Comparison of ENCODE assay signal across 1 cellular context in the genomic region with DNA sequence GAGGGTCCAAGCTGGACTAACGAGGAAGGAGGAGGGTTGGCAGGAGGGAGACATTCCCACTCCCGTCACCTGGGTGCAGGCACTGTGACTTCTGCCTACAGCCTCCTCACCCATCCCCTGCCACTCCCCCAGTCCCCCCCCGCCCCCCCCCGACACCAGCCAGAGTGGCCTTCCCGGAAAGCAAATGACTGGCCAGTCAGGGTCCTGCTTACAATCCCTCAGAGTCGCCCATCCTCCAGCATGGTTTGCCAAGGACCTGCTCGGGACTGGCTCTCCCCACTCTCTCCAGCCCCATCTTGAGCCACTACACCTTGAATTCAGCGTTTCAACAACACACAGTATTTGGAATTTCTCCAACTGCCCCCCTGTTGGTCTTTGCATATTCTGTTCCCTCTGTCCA.
TF ChIP-seq lines count a peak whose summit lies in the region.

No MANE protein-coding gene starts in this region.

TF ChIP-seq in WTC11, 78 proteins besides CTCF, POLR2A, EP300 and RAD21:
- TF ChIP-seq, protein P1, sequence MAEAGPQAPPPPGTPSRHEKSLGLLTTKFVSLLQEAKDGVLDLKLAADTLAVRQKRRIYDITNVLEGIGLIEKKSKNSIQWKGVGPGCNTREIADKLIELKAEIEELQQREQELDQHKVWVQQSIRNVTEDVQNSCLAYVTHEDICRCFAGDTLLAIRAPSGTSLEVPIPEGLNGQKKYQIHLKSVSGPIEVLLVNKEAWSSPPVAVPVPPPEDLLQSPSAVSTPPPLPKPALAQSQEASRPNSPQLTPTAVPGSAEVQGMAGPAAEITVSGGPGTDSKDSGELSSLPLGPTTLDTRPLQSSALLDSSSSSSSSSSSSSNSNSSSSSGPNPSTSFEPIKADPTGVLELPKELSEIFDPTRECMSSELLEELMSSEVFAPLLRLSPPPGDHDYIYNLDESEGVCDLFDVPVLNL (CRISPR knock-in tag; IDR thresholded peaks at IDR 0.05; ENCODE audit: borderline replicate concordance, low read depth) = no peak
- TF ChIP-seq, protein P2, sequence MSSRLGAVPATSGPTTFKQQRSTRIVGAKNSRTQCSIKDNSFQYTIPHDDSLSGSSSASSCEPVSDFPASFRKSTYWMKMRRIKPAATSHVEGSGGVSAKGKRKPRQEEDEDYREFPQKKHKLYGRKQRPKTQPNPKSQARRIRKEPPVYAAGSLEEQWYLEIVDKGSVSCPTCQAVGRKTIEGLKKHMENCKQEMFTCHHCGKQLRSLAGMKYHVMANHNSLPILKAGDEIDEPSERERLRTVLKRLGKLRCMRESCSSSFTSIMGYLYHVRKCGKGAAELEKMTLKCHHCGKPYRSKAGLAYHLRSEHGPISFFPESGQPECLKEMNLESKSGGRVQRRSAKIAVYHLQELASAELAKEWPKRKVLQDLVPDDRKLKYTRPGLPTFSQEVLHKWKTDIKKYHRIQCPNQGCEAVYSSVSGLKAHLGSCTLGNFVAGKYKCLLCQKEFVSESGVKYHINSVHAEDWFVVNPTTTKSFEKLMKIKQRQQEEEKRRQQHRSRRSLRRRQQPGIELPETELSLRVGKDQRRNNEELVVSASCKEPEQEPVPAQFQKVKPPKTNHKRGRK (CRISPR knock-in tag; IDR thresholded peaks at IDR 0.05; ENCODE audit: borderline replicate concordance) = no peak
- TF ChIP-seq, protein P3, sequence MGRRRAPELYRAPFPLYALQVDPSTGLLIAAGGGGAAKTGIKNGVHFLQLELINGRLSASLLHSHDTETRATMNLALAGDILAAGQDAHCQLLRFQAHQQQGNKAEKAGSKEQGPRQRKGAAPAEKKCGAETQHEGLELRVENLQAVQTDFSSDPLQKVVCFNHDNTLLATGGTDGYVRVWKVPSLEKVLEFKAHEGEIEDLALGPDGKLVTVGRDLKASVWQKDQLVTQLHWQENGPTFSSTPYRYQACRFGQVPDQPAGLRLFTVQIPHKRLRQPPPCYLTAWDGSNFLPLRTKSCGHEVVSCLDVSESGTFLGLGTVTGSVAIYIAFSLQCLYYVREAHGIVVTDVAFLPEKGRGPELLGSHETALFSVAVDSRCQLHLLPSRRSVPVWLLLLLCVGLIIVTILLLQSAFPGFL (CRISPR knock-in tag; IDR thresholded peaks at IDR 0.05; ENCODE audit: borderline replicate concordance) = no peak
- TF ChIP-seq ETV6 (CRISPR knock-in tag; IDR thresholded peaks at IDR 0.05) = no peak
- TF ChIP-seq, protein P4, sequence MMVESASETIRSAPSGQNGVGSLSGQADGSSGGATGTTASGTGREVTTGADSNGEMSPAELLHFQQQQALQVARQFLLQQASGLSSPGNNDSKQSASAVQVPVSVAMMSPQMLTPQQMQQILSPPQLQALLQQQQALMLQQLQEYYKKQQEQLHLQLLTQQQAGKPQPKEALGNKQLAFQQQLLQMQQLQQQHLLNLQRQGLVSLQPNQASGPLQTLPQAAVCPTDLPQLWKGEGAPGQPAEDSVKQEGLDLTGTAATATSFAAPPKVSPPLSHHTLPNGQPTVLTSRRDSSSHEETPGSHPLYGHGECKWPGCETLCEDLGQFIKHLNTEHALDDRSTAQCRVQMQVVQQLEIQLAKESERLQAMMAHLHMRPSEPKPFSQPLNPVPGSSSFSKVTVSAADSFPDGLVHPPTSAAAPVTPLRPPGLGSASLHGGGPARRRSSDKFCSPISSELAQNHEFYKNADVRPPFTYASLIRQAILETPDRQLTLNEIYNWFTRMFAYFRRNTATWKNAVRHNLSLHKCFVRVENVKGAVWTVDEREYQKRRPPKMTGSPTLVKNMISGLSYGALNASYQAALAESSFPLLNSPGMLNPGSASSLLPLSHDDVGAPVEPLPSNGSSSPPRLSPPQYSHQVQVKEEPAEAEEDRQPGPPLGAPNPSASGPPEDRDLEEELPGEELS (CRISPR knock-in tag; IDR thresholded peaks at IDR 0.05) = no peak
TF ChIP-seq in WTC11: peak in this region for 0.
